In genomic region chr6:1215884-1216487, GRCh38 we compare ENCODE assay signal across 20 cellular contexts.
DNase-seq lines count a peak whose midpoint lies in the region; ATAC-seq and TF ChIP-seq lines count a peak whose summit lies in the region.
"Had no signal": no experiment of that assay in that cellular context is flagged by ENCODE, and none has a peak within 500 bp of the region (broad histone marks: within the 10 kb centered on the region; RNA-seq: fewer than 3 reads in every experiment).

No MANE protein-coding gene starts in this region.

- no peak overlapping the region for H4K12ac ChIP-seq in trophoblast cell (ENCODE audit: low read depth, low read length)

- no CpG with 5 or more reads among the region's 11 CpGs for WGBS in trophoblast cell (ENCODE audit: extremely low coverage, insufficient coverage, insufficient read length)

- no peaks in the 10 kb centered on the region for H3K27me3 Mint-ChIP-seq in activated T-cell treated with anti-CD3 and anti-CD28 coated beads, Interleukin-2, amount 50 U/mL, for 24 hours

- ATAC-seq in lower lobe of right lung = peak; percentile 61 to 65
- no peak for ATAC-seq in GM18520 (IDR thresholded peaks at IDR 0.05; ENCODE audit: unreplicated experiment)
- ATAC-seq: HCT116 had no signal

- H3K9me3 Mint-ChIP-seq in activated T-cell treated with anti-CD3 and anti-CD28 coated beads, Interleukin-2, amount 50 U/mL, for 24 hours = no peaks in the 10 kb centered on the region

- H2AFZ ChIP-seq in trophoblast cell (ENCODE audit: insufficient read depth, low read length, poor library complexity) = no peak overlapping the region

- H3K18ac ChIP-seq in trophoblast cell (ENCODE audit: low read length) = no peak overlapping the region

- H3K27me3 ChIP-seq in cardiac muscle cell = no peaks in the 10 kb centered on the region
- peaks cover 36% of the 10 kb centered on the region for H3K27me3 ChIP-seq in left ventricle myocardium inferior (ENCODE audit: low read depth)
- H3K27me3 ChIP-seq in lower lobe of right lung (ENCODE audit: low read depth) = no peaks in the 10 kb centered on the region
- no peaks in the 10 kb centered on the region for H3K27me3 ChIP-seq in trophoblast cell (ENCODE audit: insufficient read depth, low read length)

- no peak overlapping the region for H3K14ac ChIP-seq in trophoblast cell (ENCODE audit: low read length)

- H2AK5ac ChIP-seq in trophoblast cell (ENCODE audit: low read length) = no peak overlapping the region

- H3K36me3 Mint-ChIP-seq in activated T-cell treated with anti-CD3 and anti-CD28 coated beads, Interleukin-2, amount 50 U/mL, for 24 hours (ENCODE audit: low read depth) = no peaks in the 10 kb centered on the region
- H3K36me3 Mint-ChIP-seq: IgD-negative memory B cell had no signal

- no peak for TF ChIP-seq CTCF in cardiac muscle cell (IDR thresholded peaks at IDR 0.05; ENCODE audit: low read depth, low read length)
- TF ChIP-seq CTCF in left ventricle myocardium inferior (IDR thresholded peaks at IDR 0.05; ENCODE audit: borderline replicate concordance) = no peak
- no peak for TF ChIP-seq CTCF in lower lobe of right lung (IDR thresholded peaks at IDR 0.05)

- H3K4me1 Mint-ChIP-seq in activated T-cell treated with anti-CD3 and anti-CD28 coated beads, Interleukin-2, amount 50 U/mL, for 24 hours (ENCODE audit: low read depth) = no peaks in the 10 kb centered on the region
- H3K4me1 Mint-ChIP-seq: IgD-negative memory B cell had no signal

- H3K4ac ChIP-seq in trophoblast cell (ENCODE audit: low read depth, low read length) = no peak overlapping the region

- H3K4me2 ChIP-seq in trophoblast cell (ENCODE audit: low read length) = no peak overlapping the region
- H3K4me2 ChIP-seq: KMS-11 had no signal

- H3K9me3 ChIP-seq in cardiac muscle cell (ENCODE audit: low read depth) (no peaks in the 10 kb centered on the region), left ventricle myocardium inferior (replicated peaks) (no peaks in the 10 kb centered on the region), lower lobe of right lung (no peaks in the 10 kb centered on the region), trophoblast cell (ENCODE audit: insufficient read depth, low read depth, low read length) (no peaks in the 10 kb centered on the region)

- H2BK5ac ChIP-seq in trophoblast cell (ENCODE audit: low read depth, low read length, poor library complexity) = no peak overlapping the region

- intact Hi-C loops in left ventricle myocardium inferior (cut with micrococcal nuclease) (no loop called here), lower lobe of right lung (cut with DNase I) (no loop called here)

- H4K8ac ChIP-seq in trophoblast cell (ENCODE audit: low read depth, low read length) = no peak overlapping the region

- no peak overlapping the region for H2BK120ac ChIP-seq in trophoblast cell (ENCODE audit: insufficient read depth, low read length, poor library complexity)

- H3K27ac ChIP-seq in cardiac muscle cell (peak overlapping the region; percentile 17), left ventricle myocardium inferior (replicated peaks) (no peak overlapping the region), lower lobe of right lung (no peak overlapping the region), trophoblast cell (ENCODE audit: low read depth, low read length) (no peak overlapping the region)
- H3K27ac ChIP-seq: KMS-11, RWPE1 had no signal

- no peak overlapping the region for H3K9ac ChIP-seq in trophoblast cell (ENCODE audit: low read length)
- H3K9ac ChIP-seq: KMS-11 had no signal

- no peak overlapping the region for H3K23ac ChIP-seq in trophoblast cell (ENCODE audit: low read length)

- H3K4me3 Mint-ChIP-seq in activated T-cell treated with anti-CD3 and anti-CD28 coated beads, Interleukin-2, amount 50 U/mL, for 24 hours = no peak overlapping the region
- H3K4me3 Mint-ChIP-seq: IgD-negative memory B cell had no signal

- no peak overlapping the region for H4K91ac ChIP-seq in trophoblast cell (ENCODE audit: low read depth, low read length)

- no peak overlapping the region for H3K4me3 ChIP-seq in cardiac muscle cell
- H3K4me3 ChIP-seq in left ventricle myocardium inferior = no peak overlapping the region
- H3K4me3 ChIP-seq in lower lobe of right lung = no peak overlapping the region
- no peak overlapping the region for H3K4me3 ChIP-seq in trophoblast cell (ENCODE audit: low read depth, low read length)

- H3K79me2 ChIP-seq in trophoblast cell (ENCODE audit: control insufficient read depth, insufficient read depth, low read length, poor library complexity) = no peaks in the 10 kb centered on the region

- H3K4me1 ChIP-seq in cardiac muscle cell (ENCODE audit: low read depth) (peaks cover 21% of the 10 kb centered on the region), left ventricle myocardium inferior (no peaks in the 10 kb centered on the region), lower lobe of right lung (no peaks in the 10 kb centered on the region), trophoblast cell (ENCODE audit: control insufficient read depth in 1 of 2, insufficient read depth in 2 of 2, low read length in 2 of 2) (peaks cover 0 to 3% of the 10 kb centered on the region in 2 experiments)

- no peak overlapping the region for H3K27ac Mint-ChIP-seq in activated T-cell treated with anti-CD3 and anti-CD28 coated beads, Interleukin-2, amount 50 U/mL, for 24 hours
- H3K27ac Mint-ChIP-seq: IgD-negative memory B cell had no signal

- DNase-seq in cardiac muscle cell (ENCODE audit: low read depth in 1 of 2, low spot score in 1 of 2) = no peak
- DNase-seq in left ventricle myocardium inferior = no peak
- DNase-seq in lower lobe of right lung = no peak
- peak; percentile 51 to 73 for DNase-seq in trophoblast cell
- no peak for DNase-seq in activated T-cell treated with anti-CD3 and anti-CD28 coated beads, Interleukin-2, amount 50 U/mL, for 24 hours
- DNase-seq in epidermal melanocyte (ENCODE audit: insufficient read length, low spot score) = no peak
- DNase-seq: 8988T, ACHN, Calu3, DMS79 treated with DMSO at 0.1 percent for 48 hours, GF-D8, MM.1S, NCI-H2227 treated with DMSO at 0.1 percent for 48 hours, NCI-H69, SHP77 had no signal

- no peaks in the 10 kb centered on the region for H3K79me1 ChIP-seq in trophoblast cell (ENCODE audit: low read length)

- no peak overlapping the region for H2BK12ac ChIP-seq in trophoblast cell (ENCODE audit: low read length)

- H3K36me3 ChIP-seq in cardiac muscle cell (no peaks in the 10 kb centered on the region), left ventricle myocardium inferior (no peaks in the 10 kb centered on the region), lower lobe of right lung (no peaks in the 10 kb centered on the region), trophoblast cell (ENCODE audit: control insufficient read depth in 1 of 2, insufficient read depth in 2 of 2, low read length in 2 of 2) (no peaks in the 10 kb centered on the region)

Comparison
In these comparisons a context has a peak if more than half of its experiments do, and no peak if none do; other contexts are left out.
1. DNase-seq: peak in trophoblast cell (2 of 2); none in cardiac muscle cell (0 of 2), left ventricle myocardium inferior (single experiment), lower lobe of right lung (single experiment), activated T-cell treated with anti-CD3 and anti-CD28 coated beads, Interleukin-2, amount 50 U/mL, for 24 hours (single experiment) and epidermal melanocyte (single experiment).